In genomic region chr5:175657593-175658271, GRCh38 we compare ENCODE assay signal across 9 cellular contexts. TPM values are rescaled to one million over a fixed set of nuclear protein-coding genes. Genes with fewer than 3 reads are reported as not detected.
A peak's percentile ranks its signal among the peaks of the same experiment; 100 is the strongest.
DNase-seq lines count a peak whose midpoint lies in the region; ATAC-seq and TF ChIP-seq lines count a peak whose summit lies in the region.
"Had no signal": no experiment of that assay in that cellular context is flagged by ENCODE, and none has a peak within 500 bp of the region (broad histone marks: within the 10 kb centered on the region; RNA-seq: fewer than 3 reads in every experiment).

Gene HRH2 (plus strand): TSS chr5:175658071. CDS start chr5:175683234, 25,163 bp downstream.

- H3K27ac ChIP-seq in GM23338 (ENCODE audit: low read depth), result no peak within 1 kb of the TSS
- H3K27ac ChIP-seq in SK-N-MC, result no peak within 1 kb of the TSS

- peak within 1 kb of the TSS; percentile 94 for H3K4me3 ChIP-seq in GM23338
- 0 out of 2 replicates have a peak within 1 kb of the TSS, but pooled peaks have one; percentile 15 for H3K4me3 ChIP-seq in SK-N-MC
- H3K4me3 ChIP-seq in astrocyte of the cerebellum (ENCODE audit: low read depth, low read length), result peak within 1 kb of the TSS; percentile 25

- H2AFZ ChIP-seq in GM23338, result peak within 1 kb of the TSS; percentile 87

- DNase-seq in GM23338 (ENCODE audit: low spot score) (peak; percentile 78), SK-N-MC (ENCODE audit: low read depth, low spot score) (no peak), astrocyte of the cerebellum (ENCODE audit: low read depth) (no peak), kidney tubule cell (ENCODE audit: low spot score) (peak; percentile 36)
- DNase-seq in stimulated activated CD4-positive, alpha-beta T cell treated with anti-CD3 and anti-CD28 coated beads, Interleukin-2, amount 100 ng/mL, for 24 hours, result peak; percentile 50 to 75

- H3K36me3 ChIP-seq in GM23338 (ENCODE audit: insufficient read depth) (no peaks in the 10 kb centered on the region), SK-N-MC (ENCODE audit: insufficient read depth, low read length) (no peaks in the 10 kb centered on the region)

- H3K9me3 ChIP-seq in SK-N-MC (ENCODE audit: low read depth, low read length), result no peaks in the 10 kb centered on the region

- ATAC-seq in GM23338, result peak; percentile 81
- no peak for ATAC-seq in GM19035 (IDR thresholded peaks at IDR 0.05; ENCODE audit: unreplicated experiment)
- ATAC-seq in HG03097 (IDR thresholded peaks at IDR 0.05; ENCODE audit: low FRiP score, unreplicated experiment), result no peak
- ATAC-seq in HG03135 (IDR thresholded peaks at IDR 0.05; ENCODE audit: unreplicated experiment), result no peak

- peaks cover 31% of the 10 kb centered on the region for H3K27me3 Mint-ChIP-seq in GM23338 (ENCODE audit: insufficient read depth, low read depth, poor library complexity)

- H3K9ac ChIP-seq in SK-N-MC (ENCODE audit: insufficient read length), result no peak within 1 kb of the TSS

- no peaks in the 10 kb centered on the region; the same call in 2 of the 3 replicates for H3K36me3 Mint-ChIP-seq in GM23338 (ENCODE audit: low read depth)

- no peaks in the 10 kb centered on the region for H3K9me3 Mint-ChIP-seq in GM23338

- peak within 1 kb of the TSS; percentile 88 for H3K4me3 Mint-ChIP-seq in GM23338

- H3K27me3 ChIP-seq in GM23338 (ENCODE audit: insufficient read depth), result peaks cover 19% of the 10 kb centered on the region; the same call in 1 of the 2 replicates

- in situ Hi-C loops in astrocyte of the cerebellum (cut with HindIII; ENCODE audit: low sequenced_read_pairs), result no loop called here

- no peak for TF ChIP-seq CTCF in GM23338 (conservative IDR thresholded peaks at IDR 0.05; ENCODE audit: low read depth in 2 of 2)
- no peak for TF ChIP-seq CTCF in astrocyte of the cerebellum (IDR thresholded peaks at IDR 0.05; ENCODE audit: low read depth, low read length, missing control alignments)

- H3K4me1 Mint-ChIP-seq in GM23338, result peaks cover 7% of the 10 kb centered on the region; the same call in 2 of the 3 replicates

- H3K9me2 ChIP-seq in GM23338 (ENCODE audit: insufficient read depth), result peaks cover 7% of the 10 kb centered on the region; the same call in 1 of the 2 replicates

- no peaks in the 10 kb centered on the region for H3K79me2 ChIP-seq in GM23338 (replicated peaks; ENCODE audit: insufficient read depth)

- no peak within 1 kb of the TSS for H3K27ac Mint-ChIP-seq in GM23338

- H4K20me1 ChIP-seq in GM23338 (replicated peaks; ENCODE audit: insufficient read depth), result peaks cover 3% of the 10 kb centered on the region; the same call in 1 of the 2 replicates

- H3K4me2 ChIP-seq in GM23338, result peak within 1 kb of the TSS; percentile 78

- no peaks in the 10 kb centered on the region for H3K4me1 ChIP-seq in GM23338 (ENCODE audit: insufficient read depth)

- no peaks in the 10 kb centered on the region for H3F3A ChIP-seq in GM23338 (replicated peaks; ENCODE audit: low read depth)

TF ChIP-seq in GM23338, 12 proteins besides CTCF, POLR2A, EP300 and RAD21:
- TF ChIP-seq ZNF331 (CRISPR knock-in tag; IDR thresholded peaks at IDR 0.05; ENCODE audit: low read depth), result no peak
- TF ChIP-seq POLR2AphosphoS5 (IDR thresholded peaks at IDR 0.05; ENCODE audit: low read depth), result 0 out of 2 replicates have a peak, but pooled peaks have one; percentile 19
TF ChIP-seq in GM23338: peak in this region for 1.

RNA-seq across cellular contexts. Expression of gene HRH2, which starts in this region (rescaled TPM):
- total RNA-seq in GM23338 (2014; rRNA removed; shearing (Covaris generic)), result 5.9 and 6.8 TPM in 2 replicates
- 7.0 and 8.8 TPM in 2 replicates for polyA plus RNA-seq in GM23338 (2016; fragmentation: Nextera tagmentation; extraction: Ambion mirVana)
- total RNA-seq: myocyte had no signal

Comparison
In these comparisons a context has a peak if more than half of its experiments do, and no peak if none do; other contexts are left out.
1. DNase-seq: peak in GM23338 (single experiment), kidney tubule cell (single experiment) and stimulated activated CD4-positive, alpha-beta T cell treated with anti-CD3 and anti-CD28 coated beads, Interleukin-2, amount 100 ng/mL, for 24 hours (2 of 2); none in SK-N-MC (single experiment) and astrocyte of the cerebellum (single experiment).
2. H3K4me3 ChIP-seq: peak in every context shown above with its lines; median percentile 94 in GM23338; 25 in astrocyte of the cerebellum; 15 in SK-N-MC.